ENCODE assay signal across 16 cellular contexts in genomic region chr7:12815871-12816270, GRCh38.
DNase-seq lines count a peak whose midpoint lies in the region; ATAC-seq, FAIRE-seq and TF ChIP-seq lines count a peak whose summit lies in the region.
"Had no signal": no experiment of that assay in that cellular context is flagged by ENCODE, and none has a peak within 500 bp of the region (broad histone marks: within the 10 kb centered on the region; RNA-seq: fewer than 3 reads in every experiment).

No MANE protein-coding gene starts in this region.

- DNase-seq in H54 (ENCODE audit: insufficient read length, low spot score) (no peak), K562 (ENCODE audit: extremely low read depth in 1 of 4, low spot score in 3 of 4) (no peak), left colon (no peak), vagina (ENCODE audit: extremely low spot score in 2 of 2) (no peak)
- DNase-seq: AML-193; CD4-positive, alpha-beta T cell; DMS153; DMS79; GF-D8 had no signal

- H3K9me1 ChIP-seq in K562 (ENCODE audit: control insufficient read depth, insufficient read depth, low read length), result no peaks in the 10 kb centered on the region

- no peak overlapping the region for H3K4me2 ChIP-seq in K562 (ENCODE audit: insufficient read depth, low read length)

- ATAC-seq in K562 (peak; percentile 62), left colon (peak; percentile 92), HG02610 (IDR thresholded peaks at IDR 0.05; ENCODE audit: unreplicated experiment) (no peak), GM21786 (IDR thresholded peaks at IDR 0.05; ENCODE audit: unreplicated experiment) (no peak)
- ATAC-seq: GM12878 had no signal

- TF ChIP-seq RAD21 in K562 (CRISPR knock-in tag; conservative IDR thresholded peaks at IDR 0.05 in 1 of 2, IDR thresholded peaks at IDR 0.05 in 1 of 2), result no peak

- intact Hi-C loops in K562 (cut with micrococcal nuclease), result loop anchor here (5.0 kb wide), 1 partner anchor 84 kb away; no protein-coding TSS in a partner anchor
- intact Hi-C loops in left colon (cut with DNase I, micrococcal nuclease), result no loop called here
- intact Hi-C loops in vagina (cut with DNase I), result no loop called here

- TF ChIP-seq POLR2A in H54 (IDR thresholded peaks at IDR 0.05; ENCODE audit: low read depth, low read length) (no peak), K562 (conservative IDR thresholded peaks at IDR 0.05) (no peak), vagina (IDR thresholded peaks at IDR 0.05) (no peak)

- FAIRE-seq in H54 (lab: Jason Lieb, UNC) (peak; percentile 73), K562 (lab: Jason Lieb, UNC) (no peak)
- FAIRE-seq: A204.1, GM12878, H1 had no signal

- H3K79me2 ChIP-seq in K562 (ENCODE audit: control insufficient read depth, insufficient read depth, low read length), result no peaks in the 10 kb centered on the region

- H3K36me3 ChIP-seq in K562 (ENCODE audit: control insufficient read depth, insufficient read depth, low read length), result no peaks in the 10 kb centered on the region
- H3K36me3 ChIP-seq in vagina, result no peaks in the 10 kb centered on the region
- H3K36me3 ChIP-seq: HAP-1 had no signal

- H3K27me3 ChIP-seq in K562 (ENCODE audit: control insufficient read depth in 2 of 2, insufficient read depth in 2 of 2, low read length in 2 of 2), result no peaks in the 10 kb centered on the region
- H3K27me3 ChIP-seq in vagina, result no peaks in the 10 kb centered on the region

- TF ChIP-seq CTCF in K562 (IDR thresholded peaks at IDR 0.05 in 2 of 3, conservative IDR thresholded peaks at IDR 0.05 in 1 of 3; ENCODE audit: insufficient read depth in 2 of 3, low read depth in 1 of 3, low read length in 3 of 3), result no peak
- TF ChIP-seq CTCF in vagina (IDR thresholded peaks at IDR 0.05), result no peak

- POLR2A ChIA-PET in K562 (lab: Yijun Ruan, JAX), result no interaction called here

- H3K4me3 ChIP-seq in K562, result no peak overlapping the region
- H3K4me3 ChIP-seq in vagina, result no peak overlapping the region
- H3K4me3 ChIP-seq: GM12878, HAP-1 had no signal

- TF ChIP-seq EP300 in K562 (IDR thresholded peaks at IDR 0.05; ENCODE audit: low read length), result no peak

- peaks cover 0 to 5% of the 10 kb centered on the region in 2 experiments; a peak in 1 of 5 replicates for H3K4me1 ChIP-seq in K562 (replicated peaks in 1 of 2; ENCODE audit: control insufficient read depth in 2 of 2, insufficient read depth in 2 of 2, low read length in 2 of 2)
- H3K4me1 ChIP-seq in vagina, result no peaks in the 10 kb centered on the region
- H3K4me1 ChIP-seq: HAP-1 had no signal

- H3K9ac ChIP-seq in K562 (ENCODE audit: insufficient read depth in 1 of 2, low read depth in 2 of 2, low read length in 2 of 2), result no peak overlapping the region

- H4K20me1 ChIP-seq in K562 (replicated peaks; ENCODE audit: control insufficient read depth, insufficient read depth, low read length), result no peaks in the 10 kb centered on the region

- no TSS peak for BruUV-seq in K562 (replicated peaks; lab: Mats Ljungman, UMichigan)

- H3K9me3 ChIP-seq in K562 (replicated peaks; ENCODE audit: control insufficient read depth, insufficient read depth, low read depth, low read length), result 0 out of 2 replicates have a peak, but pooled peaks cover 3% of the 10 kb centered on the region
- no peaks in the 10 kb centered on the region for H3K9me3 ChIP-seq in vagina
- H3K9me3 ChIP-seq: HAP-1 had no signal

- H2AFZ ChIP-seq in K562 (ENCODE audit: low read depth, low read length), result peak overlapping the region; percentile 70

- in situ Hi-C loops in K562 (cut with MboI), result no loop called here

- CTCF ChIA-PET in K562 (lab: Yijun Ruan, JAX; ENCODE audit: low intra/inter-chr PET ratio), result no interaction called here

- H3K27ac ChIP-seq in K562 (ENCODE audit: extremely low read depth, low read depth, low read length) (peak overlapping the region; percentile 9; the same call in 1 of the 3 replicates), vagina (no peak overlapping the region)
- H3K27ac ChIP-seq: C4-2B had no signal

TF ChIP-seq in K562, 482 proteins besides CTCF, POLR2A, EP300 and RAD21:
- 0 out of 2 replicates have a peak, but pooled peaks have one; percentile 7 for TF ChIP-seq KLF16 (IDR thresholded peaks at IDR 0.05)
- TF ChIP-seq ZSCAN29 (IDR thresholded peaks at IDR 0.05), result no peak
TF ChIP-seq in K562: peak in this region for 1.

Comparison
In these comparisons a context has a peak if more than half of its experiments do, and no peak if none do; other contexts are left out.
1. ATAC-seq: peak in K562 (single experiment) and left colon (single experiment); none in HG02610 (single experiment) and GM21786 (single experiment).